Comparison of ENCODE assay signal across 12 cellular contexts in genomic region chr5:17492770-17493169, GRCh38. TPM values are rescaled to one million over a fixed set of nuclear protein-coding genes. Genes with fewer than 3 reads are reported as not detected.
"Had no signal": no experiment of that assay in that cellular context is flagged by ENCODE, and none has a peak within 500 bp of the region (broad histone marks: within the 10 kb centered on the region; RNA-seq: fewer than 3 reads in every experiment).

No MANE protein-coding gene starts in this region.

- H3K27ac Mint-ChIP-seq: GM23338, HFFc6 had no signal

- H3K9ac ChIP-seq: KMS-11 had no signal

- H3K4me3 ChIP-seq: GM23338, HAP-1 had no signal

- DNase-seq: H7, HFFc6, IMR-90, KBM-7 had no signal

- H3K9me3 Mint-ChIP-seq: HFFc6 had no signal

- H3K4me3 Mint-ChIP-seq: GM23338, HFFc6 had no signal

- H3K27ac ChIP-seq: HL-60, KMS-11 had no signal

- H3K4me1 ChIP-seq: HAP-1 had no signal

- H3K4me2 ChIP-seq: GM23338, KMS-11 had no signal

- H3K36me3 ChIP-seq: HAP-1 had no signal

- H3K9me3 ChIP-seq: HAP-1 had no signal

- ATAC-seq: GM23338, HCT116 had no signal

RNA-seq across cellular contexts. Expression of gene TAF11L2, which starts 5.3 kb away (rescaled TPM):
- total RNA-seq: GM23338, H4, H7, HFFc6, HT1080, IMR-90, LHCN-M2 had no signal
- polyA plus RNA-seq: GM23338, IMR-90 had no signal

RNA-seq across cellular contexts. Expression of gene TAF11L3, which starts 25.4 kb away (rescaled TPM):
- total RNA-seq: GM23338, H4, H7, HFFc6, HT1080, IMR-90, LHCN-M2 had no signal
- polyA plus RNA-seq: GM23338, IMR-90 had no signal

RNA-seq across cellular contexts. Expression of gene TAF11L4, which starts 28.8 kb away (rescaled TPM):
- total RNA-seq: GM23338, H4, H7, HFFc6, HT1080, IMR-90, LHCN-M2 had no signal
- polyA plus RNA-seq: GM23338, IMR-90 had no signal

RNA-seq across cellular contexts. Expression of gene TAF11L5, which starts 32.3 kb away (rescaled TPM):
- total RNA-seq: GM23338, H4, H7, HFFc6, HT1080, IMR-90, LHCN-M2 had no signal
- polyA plus RNA-seq: GM23338, IMR-90 had no signal

RNA-seq across cellular contexts. Expression of gene TAF11L6, which starts 35.7 kb away (rescaled TPM):
- total RNA-seq: GM23338, H4, H7, HFFc6, HT1080, IMR-90, LHCN-M2 had no signal
- polyA plus RNA-seq: GM23338, IMR-90 had no signal
